In the genomic region with DNA sequence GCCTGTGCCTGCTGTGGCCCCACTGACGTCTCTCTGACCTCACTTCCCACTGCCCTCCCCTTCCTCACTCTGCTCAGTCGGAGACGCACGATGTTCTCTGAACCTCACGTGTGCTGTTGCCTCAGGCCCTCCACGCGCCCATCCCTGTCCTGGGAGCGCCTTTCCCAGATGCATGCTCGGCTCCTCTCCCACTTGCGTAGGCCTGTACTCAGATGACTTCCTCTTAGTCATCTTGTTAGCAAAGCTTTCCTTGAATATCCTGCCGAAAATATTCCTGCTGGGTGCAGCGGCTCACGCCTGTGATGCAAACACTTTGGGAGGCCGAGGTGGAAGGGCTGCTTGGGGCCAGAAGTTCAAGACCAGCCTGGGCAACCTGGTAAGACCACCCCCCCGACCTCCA, we compare ENCODE assay signal across 10 cellular contexts. TPM values are rescaled to one million over a fixed set of nuclear protein-coding genes. Genes with fewer than 3 reads are reported as not detected.
DNase-seq lines count a peak whose midpoint lies in the region; ATAC-seq and TF ChIP-seq lines count a peak whose summit lies in the region.
"Had no signal": no experiment of that assay in that cellular context is flagged by ENCODE, and none has a peak within 500 bp of the region (broad histone marks: within the 10 kb centered on the region; RNA-seq: fewer than 3 reads in every experiment).

No MANE protein-coding gene starts in this region.

- no peak overlapping the region for H3K9ac ChIP-seq in parathyroid adenoma
- no peak overlapping the region for H3K9ac ChIP-seq in Karpas-422 (ENCODE audit: low read length)

- H3K36me3 ChIP-seq in parathyroid adenoma (ENCODE audit: control insufficient read depth, insufficient read depth, low read length) = no peaks in the 10 kb centered on the region
- no peaks in the 10 kb centered on the region for H3K36me3 ChIP-seq in Karpas-422 (ENCODE audit: insufficient read depth, low read length)
- H3K36me3 ChIP-seq in OCI-LY7 (ENCODE audit: insufficient read depth, low read length) = no peaks in the 10 kb centered on the region

- no peaks in the 10 kb centered on the region for H3K79me2 ChIP-seq in parathyroid adenoma
- H3K79me2 ChIP-seq in Karpas-422 (ENCODE audit: low read length) = no peaks in the 10 kb centered on the region
- no peaks in the 10 kb centered on the region for H3K79me2 ChIP-seq in OCI-LY7 (ENCODE audit: insufficient read depth, low read depth, low read length)

- intact Hi-C loops in OCI-LY7 (cut with micrococcal nuclease; ENCODE audit: unreplicated experiment) = no loop called here

- POLR2A ChIA-PET in OCI-LY7 (lab: Charles Lee) = interaction anchor here (0.7 kb wide), 1 partner anchor 643 kb away, joined by 3 read pairs; no protein-coding TSS in a partner anchor

- no peaks in the 10 kb centered on the region for H3K27me3 ChIP-seq in parathyroid adenoma (ENCODE audit: control insufficient read depth, insufficient read depth, low read length)
- H3K27me3 ChIP-seq in Karpas-422 (ENCODE audit: low read length) = no peaks in the 10 kb centered on the region

- H3K4me1 ChIP-seq in parathyroid adenoma (no peaks in the 10 kb centered on the region), Karpas-422 (ENCODE audit: low read length) (no peaks in the 10 kb centered on the region), OCI-LY7 (ENCODE audit: insufficient read depth, low read length, poor library complexity, severe bottlenecking) (no peaks in the 10 kb centered on the region)

- TF ChIP-seq CTCF in fibroblast of mammary gland (conservative IDR thresholded peaks at IDR 0.05; ENCODE audit: control insufficient read depth, insufficient read depth, low read depth, low read length) = no peak
- TF ChIP-seq CTCF in parathyroid adenoma (IDR thresholded peaks at IDR 0.05) = no peak
- no peak for TF ChIP-seq CTCF in OCI-LY7 (conservative IDR thresholded peaks at IDR 0.05; ENCODE audit: low read length)

- CTCF ChIA-PET in OCI-LY7 (lab: Charles Lee; ENCODE audit: unreplicated experiment) = no interaction called here

- DNase-seq in GF-D8 (lab: John Stamatoyannopoulos, UW) (peak; percentile 81), SK-MEL-5 (ENCODE audit: low read depth, low spot score) (peak; percentile 99), fibroblast of mammary gland (ENCODE audit: low read depth) (peak; percentile 100), retina (no peak), Karpas-422 (no peak), OCI-LY7 (ENCODE audit: low spot score) (no peak)
- DNase-seq: activated CD4-positive, alpha-beta T cell treated with anti-CD3 and anti-CD28 coated beads for 1 hour; NCI-H1694 had no signal

- no peak overlapping the region for H3K4me2 ChIP-seq in parathyroid adenoma (ENCODE audit: low read length)
- no peak overlapping the region for H3K4me2 ChIP-seq in Karpas-422 (ENCODE audit: low read depth, low read length, poor library complexity, severe bottlenecking)
- no peak overlapping the region for H3K4me2 ChIP-seq in OCI-LY7 (ENCODE audit: low read length)

- no peaks in the 10 kb centered on the region for H4K20me1 ChIP-seq in Karpas-422 (ENCODE audit: insufficient read depth, low read depth, low read length)
- H4K20me1 ChIP-seq in OCI-LY7 (ENCODE audit: insufficient read depth, low read length) = no peaks in the 10 kb centered on the region

- ATAC-seq in GM18505 (IDR thresholded peaks at IDR 0.05; ENCODE audit: unreplicated experiment) = no peak

- H3K27ac ChIP-seq in parathyroid adenoma (peak overlapping the region; percentile 10), Karpas-422 (ENCODE audit: low read length) (no peak overlapping the region), OCI-LY7 (ENCODE audit: low read depth, low read length, poor library complexity, severe bottlenecking) (no peak overlapping the region)

- H3K9me3 ChIP-seq in parathyroid adenoma (ENCODE audit: control insufficient read depth, low read length) = no peaks in the 10 kb centered on the region
- no peaks in the 10 kb centered on the region for H3K9me3 ChIP-seq in Karpas-422 (ENCODE audit: low read length)
- no peaks in the 10 kb centered on the region for H3K9me3 ChIP-seq in OCI-LY7 (ENCODE audit: low read length)

- TF ChIP-seq POLR2A in GM18505 (IDR thresholded peaks at IDR 0.05; ENCODE audit: borderline replicate concordance, extremely low read depth, insufficient read depth, insufficient read length) = no peak

- no peak overlapping the region for H3K4me3 ChIP-seq in fibroblast of mammary gland (ENCODE audit: control insufficient read depth, low read depth, low read length)
- no peak overlapping the region for H3K4me3 ChIP-seq in parathyroid adenoma (ENCODE audit: low read depth, low read length)
- H3K4me3 ChIP-seq in Karpas-422 (ENCODE audit: low read length) = no peak overlapping the region
- H3K4me3 ChIP-seq in OCI-LY7 (ENCODE audit: low read depth, low read length, poor library complexity, severe bottlenecking) = no peak overlapping the region

- in situ Hi-C loops in SK-MEL-5 (cut with HindIII; ENCODE audit: low pct_unique_long_range_greater_than_20kb, low sequenced_read_pairs) = no loop called here

- H2AFZ ChIP-seq in parathyroid adenoma (peak overlapping the region; percentile 25), Karpas-422 (ENCODE audit: low read length) (no peak overlapping the region), OCI-LY7 (ENCODE audit: low read length) (no peak overlapping the region)

- H3K9me2 ChIP-seq in Karpas-422 (replicated peaks; ENCODE audit: insufficient read depth, low read length) = no peaks in the 10 kb centered on the region
- H3K9me2 ChIP-seq in OCI-LY7 (ENCODE audit: insufficient read depth, low read length) = no peaks in the 10 kb centered on the region

- BruUV-seq in OCI-LY7 (replicated peaks; lab: Mats Ljungman, UMichigan) = no TSS peak

RNA-seq across cellular contexts. Expression of a gene that starts 9.3 kb away (rescaled TPM):
- total RNA-seq in SK-MEL-5 (2014; rRNA removed; shearing (Covaris generic)) = 0.37 and 1.1 TPM in 2 replicates
- polyA plus RNA-seq in SK-MEL-5 (2015; cell fraction: cytosol; rRNA removed) = 1.7 and 3.8 TPM in 2 replicates
- 0.73 and 1.6 TPM in 2 replicates for polyA plus RNA-seq in SK-MEL-5 (2015; cell fraction: nucleus; rRNA removed)
- total RNA-seq in Karpas-422 (2014; rRNA removed; shearing (Covaris generic); ENCODE audit: low replicate concordance) = not detected in 2 replicates
- total RNA-seq in OCI-LY7 (2014; rRNA removed; shearing (Covaris generic)) = 0.44 TPM in 1 of 2 replicates, not detected in the other
- 0.84 and 1.3 TPM in 2 replicates for total RNA-seq in OCI-LY7 (2022)

RNA-seq across cellular contexts. Expression of a gene that starts 19.9 kb away (rescaled TPM):
- total RNA-seq in SK-MEL-5 (2014; rRNA removed; shearing (Covaris generic)) = 29.8 and 38.1 TPM in 2 replicates
- polyA plus RNA-seq in SK-MEL-5 (2015; cell fraction: cytosol; rRNA removed) = 20.0 and 25.1 TPM in 2 replicates
- 35.2 and 39.0 TPM in 2 replicates for polyA plus RNA-seq in SK-MEL-5 (2015; cell fraction: nucleus; rRNA removed)
- 1.4 TPM in 1 of 2 replicates, not detected in the other for total RNA-seq in Karpas-422 (2014; rRNA removed; shearing (Covaris generic); ENCODE audit: low replicate concordance)
- not detected in 2 replicates for total RNA-seq in OCI-LY7 (2014; rRNA removed; shearing (Covaris generic))
- total RNA-seq in OCI-LY7 (2022) = not detected in 2 replicates

RNA-seq across cellular contexts. Expression of a gene that starts 23.0 kb away (rescaled TPM):
- total RNA-seq in SK-MEL-5 (2014; rRNA removed; shearing (Covaris generic)) = 2.8 and 3.2 TPM in 2 replicates
- polyA plus RNA-seq in SK-MEL-5 (2015; cell fraction: cytosol; rRNA removed) = 4.7 and 7.6 TPM in 2 replicates
- 13.5 and 25.9 TPM in 2 replicates for polyA plus RNA-seq in SK-MEL-5 (2015; cell fraction: nucleus; rRNA removed)
- 2.5 and 4.2 TPM in 2 replicates for total RNA-seq in Karpas-422 (2014; rRNA removed; shearing (Covaris generic); ENCODE audit: low replicate concordance)
- 0.85 and 2.8 TPM in 2 replicates for total RNA-seq in OCI-LY7 (2014; rRNA removed; shearing (Covaris generic))
- 2.2 and 2.5 TPM in 2 replicates for total RNA-seq in OCI-LY7 (2022)

RNA-seq across cellular contexts. Expression of a gene that starts 31.9 kb away (rescaled TPM):
- total RNA-seq in SK-MEL-5 (2014; rRNA removed; shearing (Covaris generic)) = 1.6 and 2.3 TPM in 2 replicates
- 1.6 and 5.0 TPM in 2 replicates for polyA plus RNA-seq in SK-MEL-5 (2015; cell fraction: cytosol; rRNA removed)
- 1.9 TPM in 1 of 2 replicates, not detected in the other for polyA plus RNA-seq in SK-MEL-5 (2015; cell fraction: nucleus; rRNA removed)
- 0.93 and 1.2 TPM in 2 replicates for total RNA-seq in Karpas-422 (2014; rRNA removed; shearing (Covaris generic); ENCODE audit: low replicate concordance)
- total RNA-seq in OCI-LY7 (2014; rRNA removed; shearing (Covaris generic)) = 2.6 TPM in 1 of 2 replicates, not detected in the other
- not detected in 2 replicates for total RNA-seq in OCI-LY7 (2022)

RNA-seq across cellular contexts. Expression of a gene that starts 39.1 kb away (rescaled TPM):
- 0.21 and 0.55 TPM in 2 replicates for total RNA-seq in SK-MEL-5 (2014; rRNA removed; shearing (Covaris generic))
- polyA plus RNA-seq in SK-MEL-5 (2015; cell fraction: cytosol; rRNA removed) = 2.8 and 4.1 TPM in 2 replicates
- 8.9 and 17.0 TPM in 2 replicates for polyA plus RNA-seq in SK-MEL-5 (2015; cell fraction: nucleus; rRNA removed)
- total RNA-seq in Karpas-422 (2014; rRNA removed; shearing (Covaris generic); ENCODE audit: low replicate concordance) = 7.8 and 9.5 TPM in 2 replicates
- total RNA-seq in OCI-LY7 (2014; rRNA removed; shearing (Covaris generic)) = 6.7 and 8.1 TPM in 2 replicates
- total RNA-seq in OCI-LY7 (2022) = 13.7 and 13.8 TPM in 2 replicates

Comparison
In these comparisons a context has a peak if more than half of its experiments do, and no peak if none do; other contexts are left out.
1. DNase-seq: peak in GF-D8 (single experiment), SK-MEL-5 (single experiment) and fibroblast of mammary gland (single experiment); none in retina (single experiment), Karpas-422 (single experiment) and OCI-LY7 (single experiment).
2. RNA of a gene that starts 19.9 kb away (total RNA-seq): 29.8 to 38.1 TPM in SK-MEL-5; 1.4 TPM in Karpas-422 and not detected in OCI-LY7; every median in the first group is over 10 times any median in the second.